ENCODE assay signal across 1 cellular context in genomic region chr6:87722831-87723726, GRCh38.
TF ChIP-seq lines count a peak whose summit lies in the region.

No MANE protein-coding gene starts in this region.

TF ChIP-seq in HepG2, 621 proteins besides CTCF, POLR2A, EP300 and RAD21 (continued from another document and continues in another):
- TF ChIP-seq HINFP (CRISPR knock-in tag; IDR thresholded peaks at IDR 0.05; ENCODE audit: low read depth) (no peak), LCORL (IDR thresholded peaks at IDR 0.05) (0 out of 2 replicates have a peak, but pooled peaks have one; percentile 29), LCORL (CRISPR knock-in tag; IDR thresholded peaks at IDR 0.05) (peak; percentile 79), HMGA1 (CRISPR knock-in tag; conservative IDR thresholded peaks at IDR 0.05) (no peak), SATB2 (CRISPR knock-in tag; IDR thresholded peaks at IDR 0.05) (no peak), NFE2 (CRISPR knock-in tag; IDR thresholded peaks at IDR 0.05) (peak; percentile 73), SOX5 (CRISPR knock-in tag; IDR thresholded peaks at IDR 0.05; ENCODE audit: borderline replicate concordance) (peak; percentile 55; the same call in 1 of the 2 replicates), KDM3A (CRISPR knock-in tag; IDR thresholded peaks at IDR 0.05; ENCODE audit: low read depth) (no peak), NR2C2 (CRISPR knock-in tag; IDR thresholded peaks at IDR 0.05; ENCODE audit: borderline replicate concordance) (no peak), ZMYM4 (CRISPR knock-in tag; IDR thresholded peaks at IDR 0.05) (peak; percentile 68), ZNF121 (CRISPR knock-in tag; IDR thresholded peaks at IDR 0.05) (peak; percentile 59; the same call in 1 of the 2 replicates), ZNF646 (CRISPR knock-in tag; IDR thresholded peaks at IDR 0.05) (no peak), HIC2 (CRISPR knock-in tag; IDR thresholded peaks at IDR 0.05; ENCODE audit: low read depth) (peak; percentile 56; the same call in 1 of the 2 replicates), ZNF761 (CRISPR knock-in tag; conservative IDR thresholded peaks at IDR 0.05) (no peak), CREB1 (IDR thresholded peaks at IDR 0.05) (no peak), CREB1 (CRISPR knock-in tag; IDR thresholded peaks at IDR 0.05) (peak; percentile 67), HOXA3 (CRISPR knock-in tag; IDR thresholded peaks at IDR 0.05) (0 out of 2 replicates have a peak, but pooled peaks have one; percentile 20), MXI1 (IDR thresholded peaks at IDR 0.05; ENCODE audit: borderline replicate concordance, low read depth, low read length) (peak; percentile 94), TRAFD1 (CRISPR knock-in tag; IDR thresholded peaks at IDR 0.05; ENCODE audit: borderline replicate concordance) (no peak), ZBTB14 (CRISPR knock-in tag; IDR thresholded peaks at IDR 0.05) (no peak), THAP11 (CRISPR knock-in tag; IDR thresholded peaks at IDR 0.05) (peak; percentile 61), ZKSCAN8 (CRISPR knock-in tag; IDR thresholded peaks at IDR 0.05; ENCODE audit: borderline replicate concordance) (no peak), BCL6 (CRISPR knock-in tag; IDR thresholded peaks at IDR 0.05) (0 out of 2 replicates have a peak, but pooled peaks have one; percentile 23), TBL1XR1 (IDR thresholded peaks at IDR 0.05; ENCODE audit: borderline replicate concordance, low read length, partially characterized antibody) (no peak), TEAD3 (CRISPR knock-in tag; optimal IDR thresholded peaks at IDR 0.05; ENCODE audit: borderline replicate concordance) (peak; percentile 72), FOXA3 (CRISPR knock-in tag; IDR thresholded peaks at IDR 0.05) (peak; percentile 44; the same call in 1 of the 2 replicates), ZNF768 (CRISPR knock-in tag; IDR thresholded peaks at IDR 0.05) (no peak), SIN3A (IDR thresholded peaks at IDR 0.05; ENCODE audit: borderline replicate concordance, low read depth, low read length) (peak; percentile 83; the same call in 1 of the 2 replicates), ZSCAN12 (CRISPR knock-in tag; IDR thresholded peaks at IDR 0.05) (no peak), KDM2A (CRISPR knock-in tag; IDR thresholded peaks at IDR 0.05; ENCODE audit: borderline replicate concordance, low read depth) (0 out of 2 replicates have a peak, but pooled peaks have one; percentile 46), ARID4A (CRISPR knock-in tag; IDR thresholded peaks at IDR 0.05; ENCODE audit: borderline replicate concordance) (peak; percentile 19; the same call in 1 of the 2 replicates), PBX2 (CRISPR knock-in tag; IDR thresholded peaks at IDR 0.05) (no peak), U2AF2 (IDR thresholded peaks at IDR 0.05; ENCODE audit: low read depth, low read length) (no peak), ZFP41 (CRISPR knock-in tag; IDR thresholded peaks at IDR 0.05; ENCODE audit: borderline replicate concordance) (no peak), MNT (IDR thresholded peaks at IDR 0.05) (peak; percentile 34; the same call in 1 of the 2 replicates), GATAD2A (CRISPR knock-in tag; IDR thresholded peaks at IDR 0.05) (peak; percentile 81), MAX (IDR thresholded peaks at IDR 0.05) (peak; percentile 72), MYC (CRISPR knock-in tag; IDR thresholded peaks at IDR 0.05; ENCODE audit: borderline replicate concordance) (peak; percentile 56), ZNF432 (CRISPR knock-in tag; IDR thresholded peaks at IDR 0.05; ENCODE audit: borderline replicate concordance) (no peak)
